Comparison of ENCODE assay signal across 8 cellular contexts in genomic region chr7:106424476-106425016, GRCh38.
DNase-seq lines count a peak whose midpoint lies in the region; ATAC-seq, FAIRE-seq and TF ChIP-seq lines count a peak whose summit lies in the region.

No MANE protein-coding gene starts in this region.

- TF ChIP-seq CTCF in body of pancreas (IDR thresholded peaks at IDR 0.05): no peak

- intact Hi-C loops in body of pancreas (cut with DNase I): no loop called here

- ATAC-seq in stimulated activated naive CD8-positive, alpha-beta T cell treated with anti-CD3 and anti-CD28 coated beads, Interleukin-15, Interleukin-2, amounts not matched to agents 100 U/mL and 50 U/mL, for 24 hours: no peak
- ATAC-seq in body of pancreas (no peak), HG03342 (IDR thresholded peaks at IDR 0.05; ENCODE audit: unreplicated experiment) (no peak)

- H3K36me3 ChIP-seq in body of pancreas (replicated peaks in 1 of 2; ENCODE audit: insufficient read depth in 1 of 2, low read depth in 2 of 2): no peaks in the 10 kb centered on the region
- H3K36me3 ChIP-seq in muscle layer of duodenum (ENCODE audit: control insufficient read depth in 1 of 2, insufficient read depth in 2 of 2, low read length in 2 of 2): no peaks in the 10 kb centered on the region

- no peak for DNase-seq in stimulated activated naive CD8-positive, alpha-beta T cell treated with anti-CD3 and anti-CD28 coated beads, Interleukin-15, Interleukin-2, amounts not matched to agents 100 U/mL and 50 U/mL, for 24 hours
- DNase-seq in body of pancreas: no peak
- no peak for DNase-seq in NCI-H524 treated with DMSO at 0.1 percent for 48 hours (lab: John Stamatoyannopoulos, UW)
- DNase-seq in GM12892 (ENCODE audit: insufficient read length): no peak
- DNase-seq in AML-193 (lab: John Stamatoyannopoulos, UW): no peak

- TF ChIP-seq POLR2A in body of pancreas (IDR thresholded peaks at IDR 0.05): no peak
- no peak for TF ChIP-seq POLR2A in GM12892 (IDR thresholded peaks at IDR 0.05; ENCODE audit: low read depth, low read length)

- no peak overlapping the region for H3K4me3 ChIP-seq in body of pancreas
- no peak overlapping the region for H3K4me3 ChIP-seq in muscle layer of duodenum (ENCODE audit: low read depth in 1 of 2, low read length in 2 of 2)

- H3K27ac ChIP-seq in body of pancreas (peak overlapping the region; percentile 48 to 89 (median 82)), muscle layer of duodenum (ENCODE audit: low read length) (peak overlapping the region; percentile 87)

- peaks cover 81% of the 10 kb centered on the region for H3K4me1 Mint-ChIP-seq in stimulated activated naive CD8-positive, alpha-beta T cell treated with anti-CD3 and anti-CD28 coated beads, Interleukin-15, Interleukin-2, amounts not matched to agents 100 ng/mL and 50 ng/mL, for 24 hours (ENCODE audit: low read depth)

- peaks cover 10% of the 10 kb centered on the region for H3K36me3 Mint-ChIP-seq in stimulated activated naive CD8-positive, alpha-beta T cell treated with anti-CD3 and anti-CD28 coated beads, Interleukin-15, Interleukin-2, amounts not matched to agents 100 ng/mL and 50 ng/mL, for 24 hours (ENCODE audit: low read depth)

- peaks cover 62% of the 10 kb centered on the region for H3K4me1 ChIP-seq in body of pancreas
- H3K4me1 ChIP-seq in muscle layer of duodenum (ENCODE audit: control insufficient read depth in 1 of 2, insufficient read depth in 2 of 2, low read length in 2 of 2): peaks cover 4 to 29% of the 10 kb centered on the region in 2 donors

- H3K9me3 Mint-ChIP-seq in stimulated activated naive CD8-positive, alpha-beta T cell treated with anti-CD3 and anti-CD28 coated beads, Interleukin-15, Interleukin-2, amounts not matched to agents 100 ng/mL and 50 ng/mL, for 24 hours: peaks cover 4% of the 10 kb centered on the region

- H3K27me3 ChIP-seq in body of pancreas (no peaks in the 10 kb centered on the region), muscle layer of duodenum (ENCODE audit: low read depth, low read length) (no peaks in the 10 kb centered on the region)

- H3K27ac Mint-ChIP-seq in stimulated activated naive CD8-positive, alpha-beta T cell treated with anti-CD3 and anti-CD28 coated beads, Interleukin-15, Interleukin-2, amounts not matched to agents 100 ng/mL and 50 ng/mL, for 24 hours: peak overlapping the region; percentile 99

- no peak for FAIRE-seq in GM12892 (lab: Jason Lieb, UNC)

- H3K27me3 Mint-ChIP-seq in stimulated activated naive CD8-positive, alpha-beta T cell treated with anti-CD3 and anti-CD28 coated beads, Interleukin-15, Interleukin-2, amounts not matched to agents 100 ng/mL and 50 ng/mL, for 24 hours: peaks cover 4% of the 10 kb centered on the region

- peak overlapping the region; percentile 80 for H3K4me3 Mint-ChIP-seq in stimulated activated naive CD8-positive, alpha-beta T cell treated with anti-CD3 and anti-CD28 coated beads, Interleukin-15, Interleukin-2, amounts not matched to agents 100 ng/mL and 50 ng/mL, for 24 hours

- no peaks in the 10 kb centered on the region for H3K9me3 ChIP-seq in body of pancreas
- H3K9me3 ChIP-seq in muscle layer of duodenum (ENCODE audit: control insufficient read depth in 1 of 2, low read length in 2 of 2): no peaks in the 10 kb centered on the region

- WGBS in body of pancreas, 2 donors: 17 to 20% methylated on average over 1 of the region's 1 CpG
